Comparison of ENCODE assay signal across 8 cellular contexts in genomic region chr1:90114521-90115141, GRCh38.
DNase-seq lines count a peak whose midpoint lies in the region; ATAC-seq, FAIRE-seq and TF ChIP-seq lines count a peak whose summit lies in the region.

No MANE protein-coding gene starts in this region.

- TF ChIP-seq CTCF in AG09309 (IDR thresholded peaks at IDR 0.05; ENCODE audit: control insufficient read depth, insufficient read depth, low read depth, low read length, missing control alignments) (peak; percentile 65), WTC11 (IDR thresholded peaks at IDR 0.05) (peak; percentile 47)

- ATAC-seq in GM18868 (IDR thresholded peaks at IDR 0.05; ENCODE audit: unreplicated experiment) (peak; percentile 53), WTC11 (no peak), GM18517 (IDR thresholded peaks at IDR 0.05; ENCODE audit: unreplicated experiment) (no peak), GM21529 (IDR thresholded peaks at IDR 0.05; ENCODE audit: unreplicated experiment) (no peak), HG03457 (IDR thresholded peaks at IDR 0.05; ENCODE audit: unreplicated experiment) (no peak)

- no peak overlapping the region for H3K4me3 Mint-ChIP-seq in WTC11

- no peak overlapping the region for H3K4me3 ChIP-seq in AG09309 (ENCODE audit: control insufficient read depth, low read depth, low read length)

- H3K36me3 Mint-ChIP-seq in WTC11, result no peaks in the 10 kb centered on the region

- POLR2A ChIA-PET in WTC11 (lab: Charles Lee), result no interaction called here

- no peak overlapping the region for H3K27ac Mint-ChIP-seq in WTC11

- H3K27me3 Mint-ChIP-seq in WTC11 (ENCODE audit: low read depth), result no peaks in the 10 kb centered on the region

- FAIRE-seq in islet of Langerhans (lab: Jason Lieb, UNC), result peak; percentile 97

- CTCF ChIA-PET in WTC11 (lab: Charles Lee), result interaction anchor here (0.6 to 1.6 kb wide), 8 partner anchors 10 to 477 kb away, joined by 3 to 6 read pairs (median 4); no protein-coding TSS in a partner anchor

- DNase-seq in AG09309 (ENCODE audit: low read depth) (peak; percentile 18), NCI-H2171 (lab: John Stamatoyannopoulos, UW) (peak; percentile 67), WTC11 (ENCODE audit: low spot score) (no peak)

- H3K9me3 Mint-ChIP-seq in WTC11, result peaks cover 4% of the 10 kb centered on the region

- no peaks in the 10 kb centered on the region for H3K4me1 Mint-ChIP-seq in WTC11

TF ChIP-seq in WTC11, 78 proteins besides CTCF, POLR2A, EP300 and RAD21:
- TF ChIP-seq HMGA2 (CRISPR knock-in tag; IDR thresholded peaks at IDR 0.05) (no peak), SP1 (CRISPR knock-in tag; conservative IDR thresholded peaks at IDR 0.05) (no peak), JAZF1 (CRISPR knock-in tag; IDR thresholded peaks at IDR 0.05) (no peak), MYBL2 (CRISPR knock-in tag; IDR thresholded peaks at IDR 0.05) (no peak), ZNF138 (CRISPR knock-in tag; conservative IDR thresholded peaks at IDR 0.05) (no peak), ZNF232 (CRISPR knock-in tag; IDR thresholded peaks at IDR 0.05) (no peak), RELA (CRISPR knock-in tag; IDR thresholded peaks at IDR 0.05; ENCODE audit: borderline replicate concordance) (no peak), ZBTB21 (CRISPR knock-in tag; IDR thresholded peaks at IDR 0.05; ENCODE audit: borderline replicate concordance) (no peak), ZNF425 (CRISPR knock-in tag; conservative IDR thresholded peaks at IDR 0.05) (no peak)
